In genomic region chr5:173671121-173671949, GRCh38 we compare ENCODE assay signal across 9 cellular contexts. TPM values are rescaled to one million over a fixed set of nuclear protein-coding genes. Genes with fewer than 3 reads are reported as not detected.
DNase-seq lines count a peak whose midpoint lies in the region; ATAC-seq and TF ChIP-seq lines count a peak whose summit lies in the region.
"Had no signal": no experiment of that assay in that cellular context is flagged by ENCODE, and none has a peak within 500 bp of the region (broad histone marks: within the 10 kb centered on the region; RNA-seq: fewer than 3 reads in every experiment).

No MANE protein-coding gene starts in this region.

- H3K4me3 ChIP-seq in NB4 (ENCODE audit: low read depth, low read length) (no peak overlapping the region), fibroblast of lung (replicated peaks in 1 of 4; ENCODE audit: control extremely low read depth in 1 of 4, insufficient read depth in 1 of 4, low read depth in 3 of 4, low read length in 4 of 4) (peak overlapping the region in 1 of 4 experiments; percentile 11), mesendoderm (ENCODE audit: low read length) (no peak overlapping the region)

- no peaks in the 10 kb centered on the region for H3K9me3 ChIP-seq in fibroblast of lung (ENCODE audit: control insufficient read depth, insufficient read depth, low read depth, low read length)

- H3K56ac ChIP-seq in mesendoderm (ENCODE audit: low read length): peak overlapping the region; percentile 69

- H2BK5ac ChIP-seq in mesendoderm (ENCODE audit: low read length): no peak overlapping the region

- H3K27me3 ChIP-seq in fibroblast of lung (ENCODE audit: control insufficient read depth, insufficient read depth, low read length): peaks cover 2% of the 10 kb centered on the region
- no peaks in the 10 kb centered on the region for H3K27me3 ChIP-seq in mesendoderm (ENCODE audit: insufficient read depth, low read length, poor library complexity)

- DNase-seq in NB4 (ENCODE audit: low read depth) (peak; percentile 56), fibroblast of lung (ENCODE audit: low read depth in 2 of 2) (peak; percentile 32 to 45), mesendoderm (peak; percentile 44), KG1 (lab: John Stamatoyannopoulos, UW) (no peak)
- DNase-seq in stimulated activated CD4-positive, alpha-beta T cell treated with anti-CD3 and anti-CD28 coated beads, Interleukin-2, amount 100 ng/mL, for 48 hours: no peak
- DNase-seq: effector memory CD4-positive, alpha-beta T cell had no signal

- H2AK5ac ChIP-seq in mesendoderm (ENCODE audit: low read length): no peak overlapping the region

- no CpG with 5 or more reads among the region's 16 CpGs for WGBS in mesendoderm (ENCODE audit: extremely low coverage, insufficient coverage, low lambda C conversion rate)

- H3K27ac ChIP-seq in fibroblast of lung (ENCODE audit: insufficient read depth, low read length) (no peak overlapping the region), mesendoderm (ENCODE audit: low read depth, low read length) (no peak overlapping the region), temporal lobe (ENCODE audit: low read depth, low read length) (peak overlapping the region; percentile 57)

- no peak overlapping the region for H3K9ac ChIP-seq in fibroblast of lung (ENCODE audit: insufficient read depth, low read length)
- no peak overlapping the region for H3K9ac ChIP-seq in mesendoderm (ENCODE audit: low read length)

- no peak overlapping the region for H4K8ac ChIP-seq in mesendoderm (ENCODE audit: low read depth, low read length)

- H3K79me1 ChIP-seq in mesendoderm (ENCODE audit: low read length): no peaks in the 10 kb centered on the region

- H2AFZ ChIP-seq in fibroblast of lung (ENCODE audit: low read length): no peak overlapping the region

- H2BK15ac ChIP-seq in mesendoderm (replicated peaks; ENCODE audit: low read depth): no peak overlapping the region

- H3K79me2 ChIP-seq in fibroblast of lung (ENCODE audit: control insufficient read depth, insufficient read depth, low read length) (no peaks in the 10 kb centered on the region), mesendoderm (ENCODE audit: control insufficient read depth, insufficient read depth, low read length) (no peaks in the 10 kb centered on the region)

- H3K4ac ChIP-seq in mesendoderm (ENCODE audit: low read depth, low read length): no peak overlapping the region

- H3K23ac ChIP-seq in mesendoderm (ENCODE audit: low read length): no peak overlapping the region

- H3K4me1 ChIP-seq in fibroblast of lung (ENCODE audit: control insufficient read depth, extremely low read depth, insufficient read depth, low read length): no peaks in the 10 kb centered on the region
- H3K4me1 ChIP-seq in mesendoderm (ENCODE audit: control insufficient read depth, low read depth, low read length): peaks cover 12% of the 10 kb centered on the region

- H2BK120ac ChIP-seq in mesendoderm (ENCODE audit: low read depth, low read length): no peak overlapping the region

- no peak overlapping the region for H3K4me2 ChIP-seq in fibroblast of lung (ENCODE audit: extremely low read depth, insufficient read depth, low read length)
- H3K4me2 ChIP-seq in mesendoderm (ENCODE audit: low read length): no peak overlapping the region

- no peak overlapping the region for H4K5ac ChIP-seq in mesendoderm (ENCODE audit: low read length)

- H3K36me3 ChIP-seq in fibroblast of lung (ENCODE audit: control insufficient read depth, insufficient read depth, low read length) (no peaks in the 10 kb centered on the region), mesendoderm (ENCODE audit: control insufficient read depth, insufficient read depth, low read length) (no peaks in the 10 kb centered on the region)

- no peaks in the 10 kb centered on the region for H4K20me1 ChIP-seq in fibroblast of lung (ENCODE audit: control insufficient read depth, extremely low read depth, insufficient read depth, low read length)

- H3K18ac ChIP-seq in mesendoderm (ENCODE audit: low read length): no peak overlapping the region

- TF ChIP-seq CTCF in NB4 (IDR thresholded peaks at IDR 0.05; ENCODE audit: low read depth, low read length): no peak
- TF ChIP-seq CTCF in fibroblast of lung (conservative IDR thresholded peaks at IDR 0.05 in 1 of 2, IDR thresholded peaks at IDR 0.05 in 1 of 2; ENCODE audit: low read depth in 1 of 2, low read length in 2 of 2): no peak

- no peak for ATAC-seq in HG03460 (IDR thresholded peaks at IDR 0.05; ENCODE audit: unreplicated experiment)
- no peak for ATAC-seq in GM19397 (IDR thresholded peaks at IDR 0.05; ENCODE audit: unreplicated experiment)

- no peak for TF ChIP-seq POLR2A in NB4 (IDR thresholded peaks at IDR 0.05; ENCODE audit: extremely low read depth, insufficient read length)

RNA-seq across cellular contexts. Expression of gene BOD1, which starts 54.9 kb away (rescaled TPM):
- total RNA-seq in fibroblast of lung (86.9 and 93.7 TPM in 2 replicates), temporal lobe (44.5 TPM)
- 60.7 and 69.1 TPM in 2 replicates for polyA plus RNA-seq in fibroblast of lung
- 49.6 and 56.7 TPM in 2 replicates for polyA plus RNA-seq in fibroblast of lung (2012)
- 4.4 and 15.0 TPM in 2 replicates for polyA minus RNA-seq in fibroblast of lung (ENCODE audit: low replicate concordance)
- 94.2 TPM for polyA plus RNA-seq in mesendoderm (2013, experiment 1 of 2)
- 94.9 TPM for polyA plus RNA-seq in mesendoderm (2013, experiment 2 of 2)

Comparison
In these comparisons a context has a peak if more than half of its experiments do, and no peak if none do; other contexts are left out.
1. DNase-seq: peak in NB4 (single experiment), fibroblast of lung (2 of 2) and mesendoderm (single experiment); none in KG1 (single experiment) and stimulated activated CD4-positive, alpha-beta T cell treated with anti-CD3 and anti-CD28 coated beads, Interleukin-2, amount 100 ng/mL, for 48 hours (0 of 2).